8 cellular contexts compared by ENCODE assay signal in genomic region chr1:116667577-116668105, GRCh38. TPM values are rescaled to one million over a fixed set of nuclear protein-coding genes. Genes with fewer than 3 reads are reported as not detected.
DNase-seq lines count a peak whose midpoint lies in the region; ATAC-seq and TF ChIP-seq lines count a peak whose summit lies in the region.

IGSF3 (minus strand) TSS chr1:116667733; CDS start chr1:116666326, 1,407 bp downstream.

- DNase-seq in DMS114 treated with DMSO at 0.1 percent for 48 hours (lab: John Stamatoyannopoulos, UW; ENCODE audit: unreplicated experiment) (peak; percentile 27), HFFc6 (no peak), NCI-H748 (lab: John Stamatoyannopoulos, UW; ENCODE audit: unreplicated experiment) (peak; percentile 86), epithelial cell of proximal tubule (ENCODE audit: low read depth) (no peak), GF-D8 (lab: John Stamatoyannopoulos, UW) (no peak)
- peak in 2 of 3 experiments; percentile 11 to 12 for DNase-seq in activated CD8-positive, alpha-beta memory T cell treated with anti-CD3 and anti-CD28 coated beads for 48 hours (ENCODE audit: low read depth in 2 of 3, low spot score in 2 of 3)
- peak; percentile 67 for DNase-seq in stimulated activated naive CD8-positive, alpha-beta T cell treated with anti-CD3 and anti-CD28 coated beads, Interleukin-15, Interleukin-2, amounts not matched to agents 100 U/mL and 50 U/mL, for 24 hours

- peaks cover 6 to 11% of the 10 kb centered on the region in 2 donors for H3K4me1 ChIP-seq in muscle layer of duodenum (ENCODE audit: control insufficient read depth in 1 of 2, insufficient read depth in 2 of 2, low read length in 2 of 2)

- no peak for TF ChIP-seq CTCF in HFFc6 (IDR thresholded peaks at IDR 0.05)
- TF ChIP-seq CTCF in epithelial cell of proximal tubule (conservative IDR thresholded peaks at IDR 0.05; ENCODE audit: low read depth, low read length), result no peak

- no peaks in the 10 kb centered on the region for H3K36me3 Mint-ChIP-seq in HFFc6 (ENCODE audit: low read depth)

- no peaks in the 10 kb centered on the region for H3K9me3 ChIP-seq in muscle layer of duodenum (ENCODE audit: control insufficient read depth in 1 of 2, low read length in 2 of 2)

- H3K27me3 Mint-ChIP-seq in HFFc6 (ENCODE audit: insufficient read depth), result peaks cover 40% of the 10 kb centered on the region

- no peaks in the 10 kb centered on the region for H3K9me3 Mint-ChIP-seq in HFFc6

- no peak within 1 kb of the TSS for H3K27ac ChIP-seq in muscle layer of duodenum (ENCODE audit: low read length)

- H3K36me3 ChIP-seq in muscle layer of duodenum (ENCODE audit: control insufficient read depth in 1 of 2, insufficient read depth in 2 of 2, low read length in 2 of 2), result no peaks in the 10 kb centered on the region

- ATAC-seq in stimulated activated naive CD8-positive, alpha-beta T cell treated with anti-CD3 and anti-CD28 coated beads, Interleukin-15, Interleukin-2, amounts not matched to agents 100 U/mL and 50 U/mL, for 24 hours, result peak; percentile 82

- H3K27ac Mint-ChIP-seq in HFFc6, result no peak within 1 kb of the TSS

- no peaks in the 10 kb centered on the region for H3K4me1 Mint-ChIP-seq in HFFc6 (ENCODE audit: low read depth)

- H3K4me3 ChIP-seq in epithelial cell of proximal tubule (ENCODE audit: low read depth, low read length), result peak within 1 kb of the TSS; percentile 87
- H3K4me3 ChIP-seq in muscle layer of duodenum (ENCODE audit: low read depth in 1 of 2, low read length in 2 of 2), result peak within 1 kb of the TSS; percentile 65 to 79

- peak within 1 kb of the TSS; percentile 41 for H3K4me3 Mint-ChIP-seq in HFFc6

- no peaks in the 10 kb centered on the region for H3K27me3 ChIP-seq in muscle layer of duodenum (ENCODE audit: low read depth, low read length)

RNA-seq across cellular contexts. Expression of gene IGSF3, which starts in this region (rescaled TPM):
- total RNA-seq in HFFc6 (2021; fragmentation: NEBNext Ultra II Directional; extraction: Animal tissue kit (Norgen Biotek cat#: 25700)), result not detected
- total RNA-seq in epithelial cell of proximal tubule, result 19.6 and 21.4 TPM in 2 replicates

Comparison
In these comparisons a context has a peak if more than half of its experiments do, and no peak if none do; other contexts are left out.
1. RNA of gene IGSF3 (total RNA-seq): 19.6 to 21.4 TPM in epithelial cell of proximal tubule; not detected in HFFc6; every median in the first group is over 10 times any median in the second.
2. DNase-seq: peak in DMS114 treated with DMSO at 0.1 percent for 48 hours (single experiment), NCI-H748 (single experiment), activated CD8-positive, alpha-beta memory T cell treated with anti-CD3 and anti-CD28 coated beads for 48 hours (2 of 3) and stimulated activated naive CD8-positive, alpha-beta T cell treated with anti-CD3 and anti-CD28 coated beads, Interleukin-15, Interleukin-2, amounts not matched to agents 100 U/mL and 50 U/mL, for 24 hours (single experiment); none in HFFc6 (single experiment), epithelial cell of proximal tubule (single experiment) and GF-D8 (single experiment).